Comparison of ENCODE assay signal across 28 cellular contexts in genomic region chr7:131927770-131928169, GRCh38.
"Had no signal": no experiment of that assay in that cellular context is flagged by ENCODE, and none has a peak within 500 bp of the region (broad histone marks: within the 10 kb centered on the region; RNA-seq: fewer than 3 reads in every experiment).

No MANE protein-coding gene starts in this region.

- H3K9me3 ChIP-seq: ascending aorta, body of pancreas, Peyer's patch, SK-N-SH had no signal

- H3K27me3 ChIP-seq: ascending aorta, body of pancreas, Peyer's patch, SJCRH30 had no signal

- H3K4me1 Mint-ChIP-seq: activated naive CD8-positive, alpha-beta T cell treated with anti-CD3 and anti-CD28 coated beads, Interleukin-2, amount 50 U/mL, for 24 hours had no signal

- H3K9ac ChIP-seq: KMS-11, SK-N-SH had no signal

- ATAC-seq: activated naive CD4-positive, alpha-beta T cell treated with anti-CD3 and anti-CD28 coated beads, Interleukin-2, amount 50 U/mL, for 72 hours; activated naive CD8-positive, alpha-beta T cell treated with anti-CD3 and anti-CD28 coated beads, Interleukin-2, amount 50 U/mL, for 24 hours; activated T-cell treated with anti-CD3 and anti-CD28 coated beads, Interleukin-2, amount 50 U/mL, for 4 hours; body of pancreas had no signal

- H3K4me1 ChIP-seq: ascending aorta, body of pancreas, Peyer's patch had no signal

- H3K27ac ChIP-seq: ascending aorta, body of pancreas, KMS-11, Peyer's patch, RWPE1, SJCRH30, VCaP had no signal

- H3K9me3 Mint-ChIP-seq: activated CD4-positive, alpha-beta memory T cell treated with anti-CD3 and anti-CD28 coated beads for 36 hours; activated CD4-positive, alpha-beta T cell treated with anti-CD3 and anti-CD28 coated beads, Interleukin-2, amount 10 ng/mL, durations not matched to agents 7 days and 5 days; activated naive CD8-positive, alpha-beta T cell treated with anti-CD3 and anti-CD28 coated beads, Interleukin-2, amount 50 U/mL, for 24 hours; activated T-cell treated with anti-CD3 and anti-CD28 coated beads, Interleukin-2, amount 50 U/mL, for 4 hours had no signal

- H3K4me3 Mint-ChIP-seq: activated CD4-positive, alpha-beta memory T cell treated with anti-CD3 and anti-CD28 coated beads for 36 hours; activated CD4-positive, alpha-beta T cell treated with anti-CD3 and anti-CD28 coated beads, Interleukin-2, amount 10 ng/mL, durations not matched to agents 7 days and 5 days; activated naive CD8-positive, alpha-beta T cell treated with anti-CD3 and anti-CD28 coated beads, Interleukin-2, amount 50 U/mL, for 24 hours; activated T-cell treated with anti-CD3 and anti-CD28 coated beads, Interleukin-2, amount 50 U/mL, for 4 hours had no signal

- H3K36me3 Mint-ChIP-seq: activated CD4-positive, alpha-beta memory T cell treated with anti-CD3 and anti-CD28 coated beads for 36 hours; activated naive CD4-positive, alpha-beta T cell treated with anti-CD3 and anti-CD28 coated beads, Interleukin-2, amount 50 U/mL, for 72 hours had no signal

- DNase-seq: activated CD4-positive, alpha-beta memory T cell treated with anti-CD3 and anti-CD28 coated beads for 36 hours; activated CD4-positive, alpha-beta T cell treated with anti-CD3 and anti-CD28 coated beads, Interleukin-2, amount 10 ng/mL, durations not matched to agents 7 days and 5 days; activated CD4-positive, CD25-positive, alpha-beta regulatory T cell; activated effector memory CD4-positive, alpha-beta T cell treated with anti-CD3 and anti-CD28 coated beads, Interleukin-2, amount 50 U/mL, for 16 hours; activated naive CD4-positive, alpha-beta T cell treated with Interleukin-2 at 50 U/mL for 16 hours; activated naive CD8-positive, alpha-beta T cell treated with anti-CD3 and anti-CD28 coated beads, Interleukin-2, amount 50 U/mL, for 24 hours; activated T-cell treated with anti-CD3 and anti-CD28 coated beads, Interleukin-2, amount 50 U/mL, for 4 hours; amniotic stem cell; body of pancreas; NCI-H1092 treated with DMSO at 0.1 percent for 48 hours; NCI-H1417 treated with DMSO at 0.1 percent for 48 hours; NCI-H1694; NCI-H2029; NCI-H2107; NCI-H2171 treated with DMSO at 0.1 percent for 48 hours; NCI-H226; NCI-H526; NCI-H774; Peyer's patch; Right ventricle myocardium superior; SJCRH30; SK-N-SH; T-helper 1 cell had no signal

- H3K27ac Mint-ChIP-seq: activated CD4-positive, alpha-beta memory T cell treated with anti-CD3 and anti-CD28 coated beads for 36 hours; activated CD4-positive, alpha-beta T cell treated with anti-CD3 and anti-CD28 coated beads, Interleukin-2, amount 10 ng/mL, durations not matched to agents 7 days and 5 days; activated naive CD4-positive, alpha-beta T cell treated with anti-CD3 and anti-CD28 coated beads, Interleukin-2, amount 50 U/mL, for 72 hours; activated naive CD8-positive, alpha-beta T cell treated with anti-CD3 and anti-CD28 coated beads, Interleukin-2, amount 50 U/mL, for 24 hours had no signal

- H3K4me3 ChIP-seq: ascending aorta, body of pancreas, Peyer's patch, SJCRH30 had no signal

- H3K36me3 ChIP-seq: ascending aorta, Peyer's patch, SJCRH30 had no signal

- H3K4me2 ChIP-seq: KMS-11, SK-N-SH had no signal
